Comparison of ENCODE assay signal across 1 cellular context in genomic region chr6:5003604-5004372, GRCh38.
A peak's percentile ranks its signal among the peaks of the same experiment; 100 is the strongest.
TF ChIP-seq lines count a peak whose summit lies in the region.

Gene RPP40 (minus strand): TSS chr6:5004037. CDS start chr6:5004002, 35 bp downstream.

TF ChIP-seq in HepG2, 621 proteins besides CTCF, POLR2A, EP300 and RAD21 (continued from another document and continues in another):
- TF ChIP-seq ZNF343 (CRISPR knock-in tag; IDR thresholded peaks at IDR 0.05): peak; percentile 72
- TF ChIP-seq ZSCAN12 (CRISPR knock-in tag; IDR thresholded peaks at IDR 0.05): peak; percentile 91
- TF ChIP-seq SKI (IDR thresholded peaks at IDR 0.05; ENCODE audit: partially characterized antibody): no peak
- peak; percentile 53; the same call in 1 of the 2 replicates for TF ChIP-seq ZNF788 (CRISPR knock-in tag; IDR thresholded peaks at IDR 0.05; ENCODE audit: borderline replicate concordance)
- TF ChIP-seq RFXANK (CRISPR knock-in tag; IDR thresholded peaks at IDR 0.05): peak; percentile 17; the same call in 1 of the 2 replicates
- 0 out of 2 replicates have a peak, but pooled peaks have one; percentile 12 for TF ChIP-seq NCOA2 (CRISPR knock-in tag; IDR thresholded peaks at IDR 0.05)
- TF ChIP-seq ZNF670 (CRISPR knock-in tag; IDR thresholded peaks at IDR 0.05; ENCODE audit: borderline replicate concordance): peak; percentile 2; the same call in 1 of the 2 replicates
- TF ChIP-seq ZNF556 (CRISPR knock-in tag; IDR thresholded peaks at IDR 0.05; ENCODE audit: borderline replicate concordance): no peak
- TF ChIP-seq XRCC5 (optimal IDR thresholded peaks at IDR 0.05; ENCODE audit: low read length): peak; percentile 84
- TF ChIP-seq NR3C1 (CRISPR knock-in tag; IDR thresholded peaks at IDR 0.05): no peak
- TF ChIP-seq FOXK1 (CRISPR knock-in tag; IDR thresholded peaks at IDR 0.05; ENCODE audit: borderline replicate concordance, low read depth): peak; percentile 70; the same call in 1 of the 2 replicates
- peak; percentile 93 for TF ChIP-seq ZFX (CRISPR knock-in tag; IDR thresholded peaks at IDR 0.05; ENCODE audit: low read depth)
- peak; percentile 69 for TF ChIP-seq PHF20 (CRISPR knock-in tag; IDR thresholded peaks at IDR 0.05)
- TF ChIP-seq ZFP82 (CRISPR knock-in tag; IDR thresholded peaks at IDR 0.05; ENCODE audit: borderline replicate concordance): no peak
- TF ChIP-seq ZNF335 (CRISPR knock-in tag; IDR thresholded peaks at IDR 0.05): peak; percentile 98
- TF ChIP-seq ZBTB26 (CRISPR knock-in tag; IDR thresholded peaks at IDR 0.05; ENCODE audit: borderline replicate concordance): peak; percentile 83; the same call in 1 of the 2 replicates
- peak; percentile 91 for TF ChIP-seq ETS1 (CRISPR knock-in tag; IDR thresholded peaks at IDR 0.05)
- peak; percentile 95 for TF ChIP-seq KLF12 (CRISPR knock-in tag; IDR thresholded peaks at IDR 0.05; ENCODE audit: borderline replicate concordance)
- TF ChIP-seq GFI1 (CRISPR knock-in tag; IDR thresholded peaks at IDR 0.05; ENCODE audit: borderline replicate concordance): peak; percentile 65; the same call in 1 of the 2 replicates
- peak; percentile 92; the same call in 1 of the 2 replicates for TF ChIP-seq ZNF776 (CRISPR knock-in tag; IDR thresholded peaks at IDR 0.05)
- TF ChIP-seq SNAPC2 (CRISPR knock-in tag; IDR thresholded peaks at IDR 0.05): no peak
- peak; percentile 24 for TF ChIP-seq ELK4 (CRISPR knock-in tag; IDR thresholded peaks at IDR 0.05; ENCODE audit: borderline replicate concordance)
- no peak for TF ChIP-seq CENPBD1 (CRISPR knock-in tag; IDR thresholded peaks at IDR 0.05; ENCODE audit: borderline replicate concordance, low read depth)
- 0 out of 2 replicates have a peak, but pooled peaks have one; percentile 75 for TF ChIP-seq ZNF83 (CRISPR knock-in tag; IDR thresholded peaks at IDR 0.05; ENCODE audit: borderline replicate concordance)
- 0 out of 2 replicates have a peak, but pooled peaks have one; percentile 15 for TF ChIP-seq ARID3A (IDR thresholded peaks at IDR 0.05; ENCODE audit: low read depth, low read length)
- peak; percentile 73 for TF ChIP-seq MNT (IDR thresholded peaks at IDR 0.05)
- peak; percentile 86 for TF ChIP-seq TAF1 (CRISPR knock-in tag; IDR thresholded peaks at IDR 0.05)
- TF ChIP-seq RORA (CRISPR knock-in tag; IDR thresholded peaks at IDR 0.05): no peak
- no peak for TF ChIP-seq SSRP1 (CRISPR knock-in tag; IDR thresholded peaks at IDR 0.05)
- no peak; the same call in none of the 2 replicates for TF ChIP-seq ERF (CRISPR knock-in tag; IDR thresholded peaks at IDR 0.05)
- peak; percentile 76; the same call in 1 of the 2 replicates for TF ChIP-seq THAP8 (CRISPR knock-in tag; IDR thresholded peaks at IDR 0.05; ENCODE audit: borderline replicate concordance)
- peak; percentile 51; the same call in 1 of the 2 replicates for TF ChIP-seq ZBTB14 (CRISPR knock-in tag; IDR thresholded peaks at IDR 0.05)
- TF ChIP-seq ZNF7 (CRISPR knock-in tag; IDR thresholded peaks at IDR 0.05): 0 out of 2 replicates have a peak, but pooled peaks have one; percentile 2
- no peak for TF ChIP-seq SOX6 (IDR thresholded peaks at IDR 0.05)
- peak; percentile 74 for TF ChIP-seq SOX6 (CRISPR knock-in tag; IDR thresholded peaks at IDR 0.05)
- peak; percentile 17; the same call in 1 of the 2 replicates for TF ChIP-seq HDAC2 (CRISPR knock-in tag; IDR thresholded peaks at IDR 0.05)
- no peak for TF ChIP-seq NFYC (CRISPR knock-in tag; IDR thresholded peaks at IDR 0.05)
- TF ChIP-seq ZNF451 (CRISPR knock-in tag; IDR thresholded peaks at IDR 0.05): peak; percentile 91
- TF ChIP-seq FOXM1 (CRISPR knock-in tag; IDR thresholded peaks at IDR 0.05): peak; percentile 88; the same call in 1 of the 2 replicates
- TF ChIP-seq ATRX (CRISPR knock-in tag; IDR thresholded peaks at IDR 0.05; ENCODE audit: borderline replicate concordance): 0 out of 2 replicates have a peak, but pooled peaks have one; percentile 52
- no peak for TF ChIP-seq RBM22 (optimal IDR thresholded peaks at IDR 0.05; ENCODE audit: low read length)
- TF ChIP-seq GATA4 (IDR thresholded peaks at IDR 0.05; ENCODE audit: borderline replicate concordance, low read depth): no peak; the same call in 1 of the 2 replicates
- TF ChIP-seq ZBED4 (CRISPR knock-in tag; IDR thresholded peaks at IDR 0.05; ENCODE audit: borderline replicate concordance): peak; percentile 35; the same call in 1 of the 2 replicates
- TF ChIP-seq ZNF367 (CRISPR knock-in tag; IDR thresholded peaks at IDR 0.05; ENCODE audit: borderline replicate concordance): peak; percentile 93; the same call in 1 of the 2 replicates
- peak; percentile 95 for TF ChIP-seq ZSCAN9 (CRISPR knock-in tag; IDR thresholded peaks at IDR 0.05; ENCODE audit: borderline replicate concordance)
- TF ChIP-seq IRF2 (CRISPR knock-in tag; IDR thresholded peaks at IDR 0.05): peak; percentile 83
- no peak for TF ChIP-seq ZSCAN22 (CRISPR knock-in tag; IDR thresholded peaks at IDR 0.05)
- TF ChIP-seq NFATC3 (CRISPR knock-in tag; IDR thresholded peaks at IDR 0.05): peak; percentile 99
- TF ChIP-seq SMAD1 (CRISPR knock-in tag; IDR thresholded peaks at IDR 0.05; ENCODE audit: borderline replicate concordance, low read depth): 0 out of 2 replicates have a peak, but pooled peaks have one; percentile 65
- peak; percentile 87 for TF ChIP-seq TP53 (CRISPR knock-in tag; conservative IDR thresholded peaks at IDR 0.05)
- TF ChIP-seq ZNF704 (CRISPR knock-in tag; IDR thresholded peaks at IDR 0.05; ENCODE audit: borderline replicate concordance): peak; percentile 96; the same call in 1 of the 2 replicates
- peak; percentile 74 for TF ChIP-seq ZNF121 (CRISPR knock-in tag; IDR thresholded peaks at IDR 0.05)
- 0 out of 2 replicates have a peak, but pooled peaks have one; percentile 32 for TF ChIP-seq ZNF292 (CRISPR knock-in tag; IDR thresholded peaks at IDR 0.05; ENCODE audit: borderline replicate concordance, low read depth)
- peak; percentile 80; the same call in 1 of the 2 replicates for TF ChIP-seq BRCA1 (CRISPR knock-in tag; IDR thresholded peaks at IDR 0.05)
